In genomic region chr2:177204417-177204816, GRCh38 we compare ENCODE assay signal across 22 cellular contexts. TPM values are rescaled to one million over a fixed set of nuclear protein-coding genes. Genes with fewer than 3 reads are reported as not detected.
DNase-seq lines count a peak whose midpoint lies in the region; ATAC-seq and TF ChIP-seq lines count a peak whose summit lies in the region.
"Had no signal": no experiment of that assay in that cellular context is flagged by ENCODE, and none has a peak within 500 bp of the region (broad histone marks: within the 10 kb centered on the region; RNA-seq: fewer than 3 reads in every experiment).

No MANE protein-coding gene starts in this region.

- H3K9me3 ChIP-seq in Panc1 (ENCODE audit: control insufficient read depth, insufficient read depth, low read depth, low read length) (no peaks in the 10 kb centered on the region), iPS-18a (ENCODE audit: control insufficient read depth, low read depth, low read length) (no peaks in the 10 kb centered on the region), MM.1S (replicated peaks; ENCODE audit: insufficient read depth, low read length) (no peaks in the 10 kb centered on the region), ascending aorta (no peaks in the 10 kb centered on the region)
- H3K9me3 ChIP-seq: MG63 had no signal

- H4K20me1 ChIP-seq in MM.1S (ENCODE audit: insufficient read depth, low read length): no peaks in the 10 kb centered on the region

- no peak overlapping the region for H3K4me3 Mint-ChIP-seq in nephron progenitor cell
- H3K4me3 Mint-ChIP-seq: CD8-positive, alpha-beta T cell had no signal

- H3F3A ChIP-seq in MM.1S (ENCODE audit: insufficient read depth, low read length): no peaks in the 10 kb centered on the region

- no peak overlapping the region for H3K4me3 ChIP-seq in H7 (ENCODE audit: insufficient read depth, low read depth, low read length)
- H3K4me3 ChIP-seq in Panc1 (ENCODE audit: low read depth in 2 of 2, low read length in 2 of 2): no peak overlapping the region
- H3K4me3 ChIP-seq in iPS-18a (ENCODE audit: low read length): peak overlapping the region; percentile 11
- H3K4me3 ChIP-seq in MM.1S (ENCODE audit: low read length): no peak overlapping the region
- H3K4me3 ChIP-seq in ascending aorta: no peak overlapping the region
- H3K4me3 ChIP-seq: GM23248, MG63 had no signal

- no peak overlapping the region for H3K4me2 ChIP-seq in MM.1S (ENCODE audit: low read depth, low read length)

- peak overlapping the region; percentile 46; the same call in 1 of the 2 replicates for H3K27ac ChIP-seq in Panc1 (ENCODE audit: low read length)
- H3K27ac ChIP-seq in iPS-18a (ENCODE audit: low read length): no peak overlapping the region
- H3K27ac ChIP-seq in MM.1S (ENCODE audit: low read length): no peak overlapping the region
- H3K27ac ChIP-seq in ascending aorta: no peak overlapping the region
- H3K27ac ChIP-seq: GM23248 had no signal

- no peaks in the 10 kb centered on the region for H3K27me3 Mint-ChIP-seq in nephron progenitor cell (ENCODE audit: low read depth, poor library complexity)

- no peak for TF ChIP-seq CTCF in Panc1 (IDR thresholded peaks at IDR 0.05)
- no peak for TF ChIP-seq CTCF in nephron progenitor cell (IDR thresholded peaks at IDR 0.05)
- TF ChIP-seq CTCF in MM.1S (IDR thresholded peaks at IDR 0.05; ENCODE audit: low read length): no peak
- no peak for TF ChIP-seq CTCF in ascending aorta (IDR thresholded peaks at IDR 0.05)

- DNase-seq in H7: peak; percentile 39
- DNase-seq in Panc1 (ENCODE audit: low read depth, low spot score): no peak
- no peak for DNase-seq in nephron progenitor cell
- no peak for DNase-seq in stimulated activated CD4-positive, alpha-beta T cell treated with anti-CD3 and anti-CD28 coated beads, Interleukin-4, amount 100 ng/mL, for 1 hour
- no peak for DNase-seq in MM.1S
- no peak for DNase-seq in ascending aorta (ENCODE audit: low spot score in 2 of 2)
- DNase-seq: AML-193; C1 segment of cervical spinal cord; CD8-positive, alpha-beta T cell; DMS153; GM23248; Kasumi-1; MG63; NCI-H1048; NCI-H1436; NCI-H187 treated with DMSO at 0.1 percent for 48 hours; NCI-H2107; NCI-H446 treated with DMSO at 0.1 percent for 48 hours; NCI-H526 treated with DMSO at 0.1 percent for 48 hours; Right ventricle myocardium superior had no signal

- H3K36me3 Mint-ChIP-seq in nephron progenitor cell (ENCODE audit: low read depth): peaks cover 10% of the 10 kb centered on the region
- H3K36me3 Mint-ChIP-seq: CD8-positive, alpha-beta T cell had no signal

- H3K27ac Mint-ChIP-seq in nephron progenitor cell: peak overlapping the region; percentile 96
- H3K27ac Mint-ChIP-seq: CD8-positive, alpha-beta T cell had no signal

- peaks cover 45% of the 10 kb centered on the region for H3K4me1 Mint-ChIP-seq in nephron progenitor cell

- CTCF ChIA-PET in Panc1 (lab: Charles Lee): interaction anchor here (0.5 kb wide), 1 partner anchor 47 kb away, joined by 3 read pairs; no protein-coding TSS in a partner anchor

- in situ Hi-C loops in Panc1 (cut with HindIII; ENCODE audit: low pct_unique_long_range_greater_than_20kb, low sequenced_read_pairs): no loop called here

- intact Hi-C loops in Panc1 (cut with micrococcal nuclease; ENCODE audit: unreplicated experiment): no loop called here
- intact Hi-C loops in ascending aorta (cut with DNase I): no loop called here

- no peaks in the 10 kb centered on the region for H3K9me3 Mint-ChIP-seq in nephron progenitor cell
- H3K9me3 Mint-ChIP-seq: CD8-positive, alpha-beta T cell had no signal

- no peaks in the 10 kb centered on the region for H3K9me2 ChIP-seq in MM.1S (replicated peaks; ENCODE audit: insufficient read depth, low read length)

- H3K79me2 ChIP-seq in MM.1S (ENCODE audit: low read length): no peaks in the 10 kb centered on the region

- H3K36me3 ChIP-seq in H7 (replicated peaks; ENCODE audit: control insufficient read depth, insufficient read depth, low read length) (no peaks in the 10 kb centered on the region), Panc1 (ENCODE audit: control insufficient read depth, insufficient read depth, low read length) (no peaks in the 10 kb centered on the region), iPS-18a (ENCODE audit: control insufficient read depth, low read depth, low read length) (no peaks in the 10 kb centered on the region), MM.1S (replicated peaks; ENCODE audit: insufficient read depth, low read length) (no peaks in the 10 kb centered on the region), ascending aorta (no peaks in the 10 kb centered on the region)
- H3K36me3 ChIP-seq: MG63 had no signal

- H3K9ac ChIP-seq in iPS-18a (ENCODE audit: low read length) (no peak overlapping the region), MM.1S (ENCODE audit: low read length) (no peak overlapping the region)
- H3K9ac ChIP-seq: GM23248 had no signal

- H3K4me1 ChIP-seq in Panc1 (ENCODE audit: control insufficient read depth, insufficient read depth, low read length) (peaks cover 11% of the 10 kb centered on the region; the same call in 1 of the 2 replicates), iPS-18a (ENCODE audit: control insufficient read depth, low read depth, low read length) (peaks cover 13% of the 10 kb centered on the region), MM.1S (ENCODE audit: low read length) (peaks cover 6% of the 10 kb centered on the region; the same call in 1 of the 2 replicates), ascending aorta (no peaks in the 10 kb centered on the region)

- ATAC-seq in Panc1 (no peak), HG03280 (IDR thresholded peaks at IDR 0.05; ENCODE audit: unreplicated experiment) (no peak)
- ATAC-seq: CD8-positive, alpha-beta T cell had no signal

- BruUV-seq in Panc1 (replicated peaks; lab: Mats Ljungman, UMichigan): no TSS peak

- POLR2A ChIA-PET in Panc1 (lab: Charles Lee): interaction anchor here (0.6 kb wide), 1 partner anchor 40 kb away, joined by 3 read pairs; no protein-coding TSS in a partner anchor

- H3K27me3 ChIP-seq in H7 (ENCODE audit: control insufficient read depth, insufficient read depth, low read length) (peaks cover 4% of the 10 kb centered on the region; the same call in 1 of the 2 replicates), Panc1 (ENCODE audit: control insufficient read depth, insufficient read depth, low read length) (no peaks in the 10 kb centered on the region), iPS-18a (ENCODE audit: control insufficient read depth, insufficient read depth, low read length) (peaks cover 7% of the 10 kb centered on the region), MM.1S (replicated peaks; ENCODE audit: insufficient read depth, low read length) (no peaks in the 10 kb centered on the region), ascending aorta (no peaks in the 10 kb centered on the region)
- H3K27me3 ChIP-seq: MG63 had no signal

- no peak overlapping the region for H2AFZ ChIP-seq in MM.1S (ENCODE audit: low read length)
- H2AFZ ChIP-seq: GM23248 had no signal

RNA-seq across cellular contexts. Expression of gene HNRNPA3, which starts 8.2 kb away (rescaled TPM):
- 55.4 and 77.6 TPM in 2 replicates for total RNA-seq in H7 (2014; rRNA removed; shearing (Covaris generic))
- total RNA-seq in Panc1 (2021; ENCODE audit: unreplicated experiment) (228 TPM), ascending aorta (32.9 TPM)
- 326 TPM for polyA plus RNA-seq in Panc1 (2012; ENCODE audit: insufficient read length)
